In genomic region chr4:19532120-19532848, GRCh38 we compare ENCODE assay signal across 31 cellular contexts.
A peak's percentile ranks its signal among the peaks of the same experiment; 100 is the strongest.
DNase-seq lines count a peak whose midpoint lies in the region; ATAC-seq, FAIRE-seq and TF ChIP-seq lines count a peak whose summit lies in the region.
"Had no signal": no experiment of that assay in that cellular context is flagged by ENCODE, and none has a peak within 500 bp of the region (broad histone marks: within the 10 kb centered on the region; RNA-seq: fewer than 3 reads in every experiment).

No MANE protein-coding gene starts in this region.

- H3K27ac Mint-ChIP-seq in astrocyte (ENCODE audit: unreplicated experiment) = no peak overlapping the region
- H3K27ac Mint-ChIP-seq: activated CD4-positive, alpha-beta T cell treated with anti-CD3 and anti-CD28 coated beads, Interleukin-2, amount 10 ng/mL, durations not matched to agents 7 days and 5 days; activated naive CD4-positive, alpha-beta T cell treated with anti-CD3 and anti-CD28 coated beads, Interleukin-2, amount 50 U/mL, for 72 hours; IgD-negative memory B cell; stimulated activated effector memory CD8-positive, alpha-beta T cell treated with anti-CD3 and anti-CD28 coated beads, Interleukin-12 subunit alpha, Interleukin-12 subunit beta, amount 100 ng/mL, for 72 hours; WTC11 had no signal

- H3K36me3 Mint-ChIP-seq in astrocyte (ENCODE audit: low read depth, unreplicated experiment) = no peaks in the 10 kb centered on the region
- H3K36me3 Mint-ChIP-seq: activated naive CD4-positive, alpha-beta T cell treated with anti-CD3 and anti-CD28 coated beads, Interleukin-2, amount 50 U/mL, for 72 hours; IgD-negative memory B cell; stimulated activated effector memory CD8-positive, alpha-beta T cell treated with anti-CD3 and anti-CD28 coated beads, Interleukin-12 subunit alpha, Interleukin-12 subunit beta, amount 100 ng/mL, for 72 hours; WTC11 had no signal

- no peaks in the 10 kb centered on the region for H3K9me3 ChIP-seq in astrocyte (ENCODE audit: insufficient read depth, low read depth, low read length)
- H3K9me3 ChIP-seq in psoas muscle = no peaks in the 10 kb centered on the region
- H3K9me3 ChIP-seq: transverse colon had no signal

- DNase-seq in HFF-Myc (ENCODE audit: extremely low read depth, low read depth) (peak; percentile 6), astrocyte (ENCODE audit: low read depth) (peak; percentile 74), fibroblast of pulmonary artery (ENCODE audit: low read depth) (peak; percentile 14), renal cortical epithelial cell (ENCODE audit: low read depth) (peak; percentile 7), NCI-H82 treated with DMSO at 0.1 percent for 48 hours (lab: John Stamatoyannopoulos, UW; ENCODE audit: unreplicated experiment) (no peak), NCI-H2196 (lab: John Stamatoyannopoulos, UW; ENCODE audit: unreplicated experiment) (no peak), psoas muscle (no peak)
- DNase-seq: activated CD4-positive, alpha-beta T cell treated with anti-CD3 and anti-CD28 coated beads, Interleukin-2, amount 10 ng/mL, durations not matched to agents 7 days and 5 days; activated effector memory CD4-positive, alpha-beta T cell treated with Interleukin-2 at 50 U/mL for 16 hours; activated T-cell treated with anti-CD3 and anti-CD28 coated beads, Interleukin-2, amount 50 U/mL, for 1 hour; anterior cingulate cortex; Calu3; DMS79; GDM1; NCI-H1092 treated with DMSO at 0.1 percent for 48 hours; NCI-H1694 treated with DMSO at 0.1 percent for 48 hours; NCI-H510A; OCI-M1; posterior cingulate gyrus; T-helper 1 cell; transverse colon had no signal

- ATAC-seq in HG03460 (IDR thresholded peaks at IDR 0.05; ENCODE audit: unreplicated experiment) (no peak), psoas muscle (no peak)
- ATAC-seq: activated naive CD4-positive, alpha-beta T cell treated with anti-CD3 and anti-CD28 coated beads, Interleukin-2, amount 50 U/mL, for 72 hours; HCT116; left lobe of liver; stimulated activated effector memory CD8-positive, alpha-beta T cell treated with anti-CD3 and anti-CD28 coated beads, Interleukin-12 subunit alpha, Interleukin-12 subunit beta, amount 100 ng/mL, for 72 hours; WTC11 had no signal

- no peak for FAIRE-seq in astrocyte (lab: Jason Lieb, UNC)
- FAIRE-seq: endometrium had no signal

- H3K27me3 ChIP-seq in astrocyte (ENCODE audit: insufficient read depth, low read length) (no peaks in the 10 kb centered on the region), psoas muscle (ENCODE audit: insufficient read depth in 3 of 3, low read length in 2 of 3) (no peaks in the 10 kb centered on the region)
- H3K27me3 ChIP-seq: transverse colon had no signal

- peaks cover 4% of the 10 kb centered on the region for H3K4me1 Mint-ChIP-seq in astrocyte (ENCODE audit: low read depth, unreplicated experiment)
- H3K4me1 Mint-ChIP-seq: activated CD4-positive, alpha-beta T cell treated with anti-CD3 and anti-CD28 coated beads, Interleukin-2, amount 10 ng/mL, durations not matched to agents 7 days and 5 days; central memory CD8-positive, alpha-beta T cell; stimulated activated effector memory CD8-positive, alpha-beta T cell treated with anti-CD3 and anti-CD28 coated beads, Interleukin-12 subunit alpha, Interleukin-12 subunit beta, amount 100 ng/mL, for 72 hours; WTC11 had no signal

- WGBS in psoas muscle, 3 donors = 58 to 73% (median 67%) methylated on average over 4 of the region's 4 CpGs

- no peaks in the 10 kb centered on the region for H3K79me2 ChIP-seq in astrocyte (ENCODE audit: insufficient read depth, low read length)

- intact Hi-C loops in psoas muscle (cut with DNase I) = no loop called here

- H3K27me3 Mint-ChIP-seq in astrocyte (ENCODE audit: low read depth, unreplicated experiment) = no peaks in the 10 kb centered on the region
- H3K27me3 Mint-ChIP-seq: activated CD4-positive, alpha-beta T cell treated with anti-CD3 and anti-CD28 coated beads, Interleukin-2, amount 10 ng/mL, durations not matched to agents 7 days and 5 days; central memory CD8-positive, alpha-beta T cell; IgD-negative memory B cell had no signal

- H3K9me3 Mint-ChIP-seq in astrocyte (ENCODE audit: unreplicated experiment) = no peaks in the 10 kb centered on the region

- no peak overlapping the region for H3K27ac ChIP-seq in astrocyte (ENCODE audit: low read depth, low read length)
- H3K27ac ChIP-seq in psoas muscle = no peak overlapping the region
- H3K27ac ChIP-seq: C4-2B, transverse colon had no signal

- no peak for TF ChIP-seq CTCF in HFF-Myc (IDR thresholded peaks at IDR 0.05; ENCODE audit: low read depth, low read length, missing control alignments)
- no peak for TF ChIP-seq CTCF in astrocyte (IDR thresholded peaks at IDR 0.05; ENCODE audit: insufficient read depth, low read depth, low read length)
- TF ChIP-seq CTCF in fibroblast of pulmonary artery (IDR thresholded peaks at IDR 0.05; ENCODE audit: low read length, missing control alignments) = no peak
- no peak for TF ChIP-seq CTCF in psoas muscle (IDR thresholded peaks at IDR 0.05)

- H2AFZ ChIP-seq in astrocyte (ENCODE audit: low read depth, low read length) = no peak overlapping the region

- H4K20me1 ChIP-seq in astrocyte (ENCODE audit: insufficient read depth, low read length) = no peaks in the 10 kb centered on the region

- H3K4me3 ChIP-seq in HFF-Myc (replicated peaks; ENCODE audit: low read depth, low read length) = no peak overlapping the region
- no peak overlapping the region for H3K4me3 ChIP-seq in astrocyte (ENCODE audit: insufficient read depth, low read depth, low read length)
- no peak overlapping the region for H3K4me3 ChIP-seq in fibroblast of pulmonary artery (replicated peaks; ENCODE audit: low read depth, low read length)
- H3K4me3 ChIP-seq in psoas muscle = no peak overlapping the region
- H3K4me3 ChIP-seq: transverse colon had no signal

- H3K4me1 ChIP-seq in astrocyte (ENCODE audit: insufficient read depth, low read length) = no peaks in the 10 kb centered on the region
- no peaks in the 10 kb centered on the region for H3K4me1 ChIP-seq in psoas muscle
- H3K4me1 ChIP-seq: transverse colon had no signal

- no peak overlapping the region for H3K4me3 Mint-ChIP-seq in astrocyte (ENCODE audit: unreplicated experiment)
- H3K4me3 Mint-ChIP-seq: activated CD4-positive, alpha-beta T cell treated with anti-CD3 and anti-CD28 coated beads, Interleukin-2, amount 10 ng/mL, durations not matched to agents 7 days and 5 days; central memory CD8-positive, alpha-beta T cell; IgD-negative memory B cell; stimulated activated effector memory CD8-positive, alpha-beta T cell treated with anti-CD3 and anti-CD28 coated beads, Interleukin-12 subunit alpha, Interleukin-12 subunit beta, amount 100 ng/mL, for 72 hours; WTC11 had no signal

- no peaks in the 10 kb centered on the region for H3K36me3 ChIP-seq in astrocyte (ENCODE audit: insufficient read depth, low read length)
- no peaks in the 10 kb centered on the region for H3K36me3 ChIP-seq in psoas muscle (ENCODE audit: insufficient read depth in 1 of 2, low read depth in 1 of 2)
- H3K36me3 ChIP-seq: transverse colon had no signal

- H3K4me2 ChIP-seq in astrocyte (ENCODE audit: low read length) = no peak overlapping the region

- no peak overlapping the region for H3K9ac ChIP-seq in astrocyte (ENCODE audit: low read length)

Comparison
In these comparisons a context has a peak if more than half of its experiments do, and no peak if none do; other contexts are left out.
1. DNase-seq: peak in HFF-Myc (single experiment), astrocyte (single experiment), fibroblast of pulmonary artery (single experiment) and renal cortical epithelial cell (single experiment); none in NCI-H82 treated with DMSO at 0.1 percent for 48 hours (single experiment), NCI-H2196 (single experiment) and psoas muscle (0 of 2).